In genomic region chr1:10657080-10657847, GRCh38 we compare ENCODE assay signal across 20 cellular contexts.
"Had no signal": no experiment of that assay in that cellular context is flagged by ENCODE, and none has a peak within 500 bp of the region (broad histone marks: within the 10 kb centered on the region; RNA-seq: fewer than 3 reads in every experiment).

No MANE protein-coding gene starts in this region.

- H3K4me3 Mint-ChIP-seq: activated B cell treated with CpG ODN at 0.5 μM for 24 hours; activated CD4-positive, alpha-beta memory T cell treated with anti-CD3 and anti-CD28 coated beads, Interleukin-2, amount 10 ng/mL, durations not matched to agents 7 days and 5 days; activated CD8-positive, alpha-beta memory T cell treated with anti-CD3 and anti-CD28 coated beads, Interleukin-2, amount 10 ng/mL, durations not matched to agents 7 days and 5 days; activated naive CD8-positive, alpha-beta T cell; memory B cell; naive thymus-derived CD4-positive, alpha-beta T cell; neural progenitor cell; stimulated activated naive CD8-positive, alpha-beta T cell treated with anti-CD3 and anti-CD28 coated beads, Interleukin-15, amount 100 ng/mL, for 72 hours; T-helper 2 cell treated with Interferon-gamma antibody and Interleukin-4, amounts not matched to agents 5 μg/mL and 100 μg/mL, for 36 hours had no signal

- H3K9me3 ChIP-seq: esophagus squamous epithelium, mucosa of descending colon, psoas muscle, right lobe of liver, testis had no signal

- ATAC-seq: activated CD8-positive, alpha-beta memory T cell treated with anti-CD3 and anti-CD28 coated beads, Interleukin-2, amount 10 ng/mL, durations not matched to agents 7 days and 5 days; left ventricle myocardium superior; mucosa of descending colon; naive thymus-derived CD4-positive, alpha-beta T cell; psoas muscle; right lobe of liver; stimulated activated naive CD8-positive, alpha-beta T cell treated with anti-CD3 and anti-CD28 coated beads, Interleukin-15, amount 100 ng/mL, for 72 hours had no signal

- H3K27me3 ChIP-seq: esophagus squamous epithelium, neural progenitor cell, right lobe of liver, testis had no signal

- DNase-seq: activated B cell treated with CpG ODN at 0.5 μM for 24 hours; activated CD4-positive, alpha-beta memory T cell treated with anti-CD3 and anti-CD28 coated beads, Interleukin-2, amount 10 ng/mL, durations not matched to agents 7 days and 5 days; activated CD4-positive, alpha-beta T cell treated with anti-CD3 and anti-CD28 coated beads for 48 hours; activated CD8-positive, alpha-beta memory T cell treated with anti-CD3 and anti-CD28 coated beads, Interleukin-2, amount 10 ng/mL, durations not matched to agents 7 days and 5 days; dermis blood vessel endothelial cell; effector memory CD4-positive, alpha-beta T cell; esophagus squamous epithelium; left ventricle myocardium superior; mucosa of descending colon; naive thymus-derived CD4-positive, alpha-beta T cell; psoas muscle; right lobe of liver; stimulated activated CD4-positive, alpha-beta T cell treated with anti-CD3 and anti-CD28 coated beads, Interleukin-4, amount 100 ng/mL, for 1 hour; stimulated activated naive CD8-positive, alpha-beta T cell treated with anti-CD3 and anti-CD28 coated beads, Interleukin-15, amount 100 ng/mL, for 72 hours; testis had no signal

- H3K36me3 ChIP-seq: neural progenitor cell, right lobe of liver had no signal

- H3K4me1 Mint-ChIP-seq: activated B cell treated with CpG ODN at 0.5 μM for 24 hours; activated CD4-positive, alpha-beta memory T cell treated with anti-CD3 and anti-CD28 coated beads, Interleukin-2, amount 10 ng/mL, durations not matched to agents 7 days and 5 days; activated CD8-positive, alpha-beta memory T cell treated with anti-CD3 and anti-CD28 coated beads, Interleukin-2, amount 10 ng/mL, durations not matched to agents 7 days and 5 days; memory B cell; naive thymus-derived CD4-positive, alpha-beta T cell; stimulated activated naive CD8-positive, alpha-beta T cell treated with anti-CD3 and anti-CD28 coated beads, Interleukin-15, amount 100 ng/mL, for 72 hours had no signal

- H3K27me3 Mint-ChIP-seq: activated B cell treated with CpG ODN at 0.5 μM for 24 hours; activated CD4-positive, alpha-beta memory T cell treated with anti-CD3 and anti-CD28 coated beads, Interleukin-2, amount 10 ng/mL, durations not matched to agents 7 days and 5 days; activated CD8-positive, alpha-beta memory T cell treated with anti-CD3 and anti-CD28 coated beads, Interleukin-2, amount 10 ng/mL, durations not matched to agents 7 days and 5 days; activated naive CD8-positive, alpha-beta T cell; memory B cell; naive thymus-derived CD4-positive, alpha-beta T cell; stimulated activated naive CD8-positive, alpha-beta T cell treated with anti-CD3 and anti-CD28 coated beads, Interleukin-15, amount 100 ng/mL, for 72 hours had no signal

- H3K36me3 Mint-ChIP-seq: activated CD8-positive, alpha-beta memory T cell treated with anti-CD3 and anti-CD28 coated beads, Interleukin-2, amount 10 ng/mL, durations not matched to agents 7 days and 5 days; activated naive CD8-positive, alpha-beta T cell had no signal

- H3K9me3 Mint-ChIP-seq: activated B cell treated with CpG ODN at 0.5 μM for 24 hours; activated CD4-positive, alpha-beta memory T cell treated with anti-CD3 and anti-CD28 coated beads, Interleukin-2, amount 10 ng/mL, durations not matched to agents 7 days and 5 days; memory B cell; naive thymus-derived CD4-positive, alpha-beta T cell; neural progenitor cell; stimulated activated naive CD8-positive, alpha-beta T cell treated with anti-CD3 and anti-CD28 coated beads, Interleukin-15, amount 100 ng/mL, for 72 hours; T-helper 2 cell treated with Interferon-gamma antibody and Interleukin-4, amounts not matched to agents 5 μg/mL and 100 μg/mL, for 36 hours had no signal

- H3K4me1 ChIP-seq: esophagus squamous epithelium, neural progenitor cell, right lobe of liver, testis had no signal

- H3K4me3 ChIP-seq: esophagus squamous epithelium, mucosa of descending colon, neural progenitor cell, psoas muscle, right lobe of liver, smooth muscle cell, testis had no signal

- H3K27ac Mint-ChIP-seq: activated B cell treated with CpG ODN at 0.5 μM for 24 hours; activated CD4-positive, alpha-beta memory T cell treated with anti-CD3 and anti-CD28 coated beads, Interleukin-2, amount 10 ng/mL, durations not matched to agents 7 days and 5 days; activated CD8-positive, alpha-beta memory T cell treated with anti-CD3 and anti-CD28 coated beads, Interleukin-2, amount 10 ng/mL, durations not matched to agents 7 days and 5 days; activated naive CD8-positive, alpha-beta T cell; memory B cell; naive thymus-derived CD4-positive, alpha-beta T cell; neural progenitor cell; stimulated activated naive CD8-positive, alpha-beta T cell treated with anti-CD3 and anti-CD28 coated beads, Interleukin-15, amount 100 ng/mL, for 72 hours; T-helper 2 cell treated with Interferon-gamma antibody and Interleukin-4, amounts not matched to agents 5 μg/mL and 100 μg/mL, for 36 hours had no signal

- H3K27ac ChIP-seq: neural progenitor cell, psoas muscle, right lobe of liver, testis had no signal
